ENCODE assay signal across 21 cellular contexts in genomic region chr4:188297873-188298272, GRCh38.
DNase-seq lines count a peak whose midpoint lies in the region; ATAC-seq and TF ChIP-seq lines count a peak whose summit lies in the region.
"Had no signal": no experiment of that assay in that cellular context is flagged by ENCODE, and none has a peak within 500 bp of the region (broad histone marks: within the 10 kb centered on the region; RNA-seq: fewer than 3 reads in every experiment).

No MANE protein-coding gene starts in this region.

- in situ Hi-C loops in G401 (cut with HindIII; ENCODE audit: low sequenced_read_pairs): no loop called here

- DNase-seq in AG20443 (ENCODE audit: low spot score): peak; percentile 48
- peak; percentile 60 for DNase-seq in HT1080 (ENCODE audit: low read depth)
- peak; percentile 11 to 82 for DNase-seq in cardiac fibroblast (ENCODE audit: low read depth in 2 of 2)
- DNase-seq in non-pigmented ciliary epithelial cell (ENCODE audit: low read depth): peak; percentile 0
- no peak for DNase-seq in NCI-H82 (lab: John Stamatoyannopoulos, UW)
- DNase-seq in G401 (ENCODE audit: low spot score): no peak
- no peak for DNase-seq in stimulated activated naive CD8-positive, alpha-beta T cell treated with anti-CD3 and anti-CD28 coated beads, Interleukin-15, Interleukin-2, amounts not matched to agents 100 U/mL and 50 U/mL, for 24 hours
- DNase-seq: activated CD4-positive, alpha-beta T cell treated with anti-CD3 and anti-CD28 coated beads, Interleukin-2, amount 10 ng/mL, durations not matched to agents 24 days and 14 days; CD8-positive, alpha-beta T cell; esophagus squamous epithelium; left cardiac atrium; MG63; naive thymus-derived CD8-positive, alpha-beta T cell; NCI-H1436; NCI-H510A; pancreas; stimulated activated CD8-positive, alpha-beta memory T cell treated with anti-CD3 and anti-CD28 coated beads, Interleukin-4, amount 100 ng/mL, for 48 hours; uterus had no signal

- ATAC-seq in stimulated activated naive CD8-positive, alpha-beta T cell treated with anti-CD3 and anti-CD28 coated beads, Interleukin-15, Interleukin-2, amounts not matched to agents 100 U/mL and 50 U/mL, for 24 hours: no peak
- no peak for ATAC-seq in HG03439 (IDR thresholded peaks at IDR 0.05; ENCODE audit: unreplicated experiment)
- ATAC-seq: activated naive CD4-positive, alpha-beta T cell treated with anti-CD3 and anti-CD28 coated beads, Interleukin-2, amount 50 U/mL, for 72 hours; CD8-positive, alpha-beta T cell; left cardiac atrium; naive thymus-derived CD8-positive, alpha-beta T cell; pancreas had no signal

- TF ChIP-seq CTCF in cardiac fibroblast (IDR thresholded peaks at IDR 0.05; ENCODE audit: low read depth, low read length): no peak

- no peak overlapping the region for H3K4me3 ChIP-seq in cardiac fibroblast (replicated peaks in 1 of 2; ENCODE audit: low read depth in 2 of 2, low read length in 2 of 2)
- H3K4me3 ChIP-seq: esophagus squamous epithelium, MG63, pancreas, right atrium auricular region, uterus had no signal

Comparison
In these comparisons a context has a peak if more than half of its experiments do, and no peak if none do; other contexts are left out.
1. DNase-seq: peak in AG20443 (single experiment), HT1080 (single experiment), cardiac fibroblast (2 of 2) and non-pigmented ciliary epithelial cell (single experiment); none in NCI-H82 (single experiment), G401 (single experiment) and stimulated activated naive CD8-positive, alpha-beta T cell treated with anti-CD3 and anti-CD28 coated beads, Interleukin-15, Interleukin-2, amounts not matched to agents 100 U/mL and 50 U/mL, for 24 hours (single experiment).